In genomic region chr7:100159099-100159623, GRCh38 we compare ENCODE assay signal across 8 cellular contexts. TPM values are rescaled to one million over a fixed set of nuclear protein-coding genes. Genes with fewer than 3 reads are reported as not detected.
A peak's percentile ranks its signal among the peaks of the same experiment; 100 is the strongest.
DNase-seq lines count a peak whose midpoint lies in the region; ATAC-seq and TF ChIP-seq lines count a peak whose summit lies in the region.

No MANE protein-coding gene starts in this region.

- H3K9me3 ChIP-seq in T-helper 17 cell (ENCODE audit: control insufficient read depth, low read length, poor library complexity, severe bottlenecking) = no peaks in the 10 kb centered on the region

- peaks cover 29% of the 10 kb centered on the region for H3K4me1 Mint-ChIP-seq in T-helper 17 cell

- peak overlapping the region; percentile 79 for H3K4me3 Mint-ChIP-seq in T-helper 17 cell

- peak overlapping the region; percentile 16 for H3K27ac Mint-ChIP-seq in T-helper 17 cell

- no peaks in the 10 kb centered on the region for H3K27me3 ChIP-seq in H7 (ENCODE audit: control insufficient read depth, insufficient read depth, low read length)

- H3K27ac ChIP-seq in skin epidermis = peak overlapping the region in 19 of 21 experiments; percentile 50 to 97 (median 90)

- no peak for TF ChIP-seq CTCF in foreskin fibroblast (IDR thresholded peaks at IDR 0.05; ENCODE audit: low read depth, low read length)

- no peaks in the 10 kb centered on the region for H3K27me3 Mint-ChIP-seq in T-helper 17 cell

- ATAC-seq in T-helper 17 cell = no peak
- ATAC-seq in HG03432 (IDR thresholded peaks at IDR 0.05; ENCODE audit: unreplicated experiment) = no peak

- H3K4me3 ChIP-seq in H7 (ENCODE audit: insufficient read depth, low read depth, low read length) (peak overlapping the region; percentile 83), foreskin fibroblast (ENCODE audit: low read depth in 1 of 2, low read length in 2 of 2) (peak overlapping the region; percentile 65 to 74), skin epidermis (peak overlapping the region; percentile 54 to 99 (median 88))

- H3K36me3 ChIP-seq in H7 (replicated peaks; ENCODE audit: control insufficient read depth, insufficient read depth, low read length) = peaks cover 17% of the 10 kb centered on the region

- DNase-seq in H7 (no peak), T-helper 17 cell (no peak), foreskin fibroblast (no peak), AG08396 (ENCODE audit: low spot score) (no peak), NCI-H2171 treated with DMSO at 0.1 percent for 48 hours (lab: John Stamatoyannopoulos, UW) (no peak)
- DNase-seq in effector CD4-positive, alpha-beta T cell = no peak

- no peaks in the 10 kb centered on the region for H3K36me3 Mint-ChIP-seq in T-helper 17 cell (ENCODE audit: low read depth)

RNA-seq across cellular contexts. Expression of gene TRAPPC14, which starts 0.6 kb away (rescaled TPM):
- 13.6 and 14.8 TPM in 2 replicates for total RNA-seq in H7 (2014; rRNA removed; shearing (Covaris generic))
- 10 to 100 TPM; 45.8 to 46.9 TPM for total RNA-seq in T-helper 17 cell

RNA-seq across cellular contexts. Expression of gene GAL3ST4, which starts 9.3 kb away (rescaled TPM):
- total RNA-seq in H7 (2014; rRNA removed; shearing (Covaris generic)) = 0.73 and 3.1 TPM in 2 replicates
- 1 to 10 TPM; 5.0 to 6.5 TPM for total RNA-seq in T-helper 17 cell

RNA-seq across cellular contexts. Expression of gene LAMTOR4, which starts 10.4 kb away (rescaled TPM):
- total RNA-seq in H7 (2014; rRNA removed; shearing (Covaris generic)) = 143 and 165 TPM in 2 replicates
- total RNA-seq in T-helper 17 cell = 100 to 1,000 TPM; 124 to 135 TPM

RNA-seq across cellular contexts. Expression of gene GPC2, which starts 18.0 kb away (rescaled TPM):
- 39.1 and 65.8 TPM in 2 replicates for total RNA-seq in H7 (2014; rRNA removed; shearing (Covaris generic))
- total RNA-seq in T-helper 17 cell = 1 to 10 TPM; 5.0 to 8.5 TPM

RNA-seq across cellular contexts. Expression of gene STAG3, which starts 18.6 kb away (rescaled TPM):
- total RNA-seq in H7 (2014; rRNA removed; shearing (Covaris generic)) = 2.4 and 10.3 TPM in 2 replicates
- 1 to 10 TPM; 4.0 to 4.8 TPM for total RNA-seq in T-helper 17 cell
